ENCODE assay signal across 8 cellular contexts in the genomic region with DNA sequence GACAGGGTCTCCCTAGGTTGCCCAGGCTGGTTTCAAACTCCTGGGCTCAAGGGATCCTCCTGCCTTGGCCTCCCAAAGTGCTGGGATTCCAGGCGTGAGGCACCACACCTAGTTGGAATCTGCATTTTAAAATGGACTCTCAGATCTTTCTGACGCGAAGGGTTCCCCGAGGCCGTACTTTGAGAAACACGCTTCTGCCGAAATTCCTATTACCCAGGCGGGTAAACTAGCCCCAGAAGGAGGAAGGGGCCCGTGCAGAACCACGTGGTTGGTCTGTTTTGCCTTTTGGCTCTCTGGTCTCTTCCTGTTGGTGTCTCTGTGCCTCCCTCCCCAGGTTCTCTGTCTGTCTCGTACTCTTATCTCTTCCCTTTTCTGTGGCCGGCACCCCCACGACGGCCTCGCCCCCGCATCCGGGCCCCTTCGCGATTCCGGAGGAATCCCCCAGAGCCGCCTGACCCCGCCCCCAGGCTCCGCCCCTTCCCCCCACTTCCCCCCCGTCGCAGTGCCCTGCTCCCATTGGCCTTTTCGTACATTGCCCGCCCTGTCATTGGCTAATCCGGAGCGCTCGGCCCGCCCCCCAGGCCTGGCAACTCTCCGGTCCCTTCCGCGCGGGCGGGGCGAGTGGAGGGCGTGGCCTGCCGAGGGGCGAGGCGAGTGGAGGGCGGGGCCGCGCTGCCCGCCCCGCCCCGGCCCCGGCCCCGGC. TPM values are rescaled to one million over a fixed set of nuclear protein-coding genes. Genes with fewer than 3 reads are reported as not detected.
DNase-seq lines count a peak whose midpoint lies in the region; ATAC-seq, FAIRE-seq and TF ChIP-seq lines count a peak whose summit lies in the region.

A gene (plus strand): TSS at position 689 of the 703 bp plus-strand sequence. CDS start 12,354 bp downstream, outside the sequence.

- no peaks in the 10 kb centered on the region for H3K9me3 Mint-ChIP-seq in dendritic cell treated with granulocyte-macrophage colony-stimulating factor and Interleukin-4, amounts not matched to agents 40 ng/mL and 50 ng/mL, for 4 days

- peaks cover 15% of the 10 kb centered on the region for H3K36me3 Mint-ChIP-seq in dendritic cell treated with granulocyte-macrophage colony-stimulating factor and Interleukin-4, amounts not matched to agents 40 ng/mL and 50 ng/mL, for 4 days (ENCODE audit: low read depth)

- peak; percentile 81 for ATAC-seq in GM19372 (IDR thresholded peaks at IDR 0.05; ENCODE audit: low read depth, unreplicated experiment)
- ATAC-seq in HG03521 (IDR thresholded peaks at IDR 0.05; ENCODE audit: unreplicated experiment) = peak; percentile 87
- peak; percentile 53 for ATAC-seq in HepG2

- TF ChIP-seq RAD21 in HepG2 (CRISPR knock-in tag; IDR thresholded peaks at IDR 0.05) = no peak

- H3K27ac ChIP-seq in BLaER1 = peak within 1 kb of the TSS; percentile 86
- peak within 1 kb of the TSS; percentile 90 for H3K27ac ChIP-seq in HepG2 (ENCODE audit: extremely low read length, insufficient read depth, low read length)

- intact Hi-C loops in dendritic cell treated with granulocyte-macrophage colony-stimulating factor and Interleukin-4, amounts not matched to agents 40 ng/mL and 50 ng/mL, for 4 days (cut with micrococcal nuclease) = loop anchor here (2.0 kb wide), 1 partner anchor 28 kb away; no protein-coding TSS in a partner anchor
- intact Hi-C loops in HepG2 (cut with micrococcal nuclease; ENCODE audit: unreplicated experiment) = no loop called here

- BruUV-seq in HepG2 (replicated peaks; lab: Mats Ljungman, UMichigan) = no TSS peak

- H3K9ac ChIP-seq in BLaER1 (peak within 1 kb of the TSS; percentile 84), HepG2 (ENCODE audit: insufficient read depth, low read depth, low read length) (peak within 1 kb of the TSS; percentile 98)

- in situ Hi-C loops in HepG2 (cut with HindIII; ENCODE audit: extremely low pct_ligation_motif_present, low pct_unique_long_range_greater_than_20kb) = loop anchor here (5.0 kb wide), 1 partner anchor 62 kb away; no protein-coding TSS in a partner anchor

- WGBS in HepG2 (ENCODE audit: low lambda C conversion rate) = 1% methylated on average over 31 of the region's 49 CpGs

- H3K4me3 Mint-ChIP-seq in dendritic cell treated with granulocyte-macrophage colony-stimulating factor and Interleukin-4, amounts not matched to agents 40 ng/mL and 50 ng/mL, for 4 days = peak within 1 kb of the TSS; percentile 99

- H3K4me3 ChIP-seq in BLaER1 (peak within 1 kb of the TSS; percentile 89), HepG2 (replicated peaks in 1 of 3; ENCODE audit: insufficient read depth in 1 of 3, low read depth in 2 of 3, low read length in 3 of 3) (peak within 1 kb of the TSS; percentile 80 to 99 (median 98))

- H3K27me3 Mint-ChIP-seq in dendritic cell treated with granulocyte-macrophage colony-stimulating factor and Interleukin-4, amounts not matched to agents 40 ng/mL and 50 ng/mL, for 4 days = no peaks in the 10 kb centered on the region

- CTCF ChIA-PET in HepG2 (lab: Yijun Ruan, JAX; ENCODE audit: low intra/inter-chr PET ratio, low total read pairs) = no interaction called here

- H4K20me1 ChIP-seq in BLaER1 (no peaks in the 10 kb centered on the region), HepG2 (ENCODE audit: insufficient read depth, low read length) (peaks cover 9% of the 10 kb centered on the region; the same call in 1 of the 2 replicates)

- peak within 1 kb of the TSS; percentile 97 for H3K4me2 ChIP-seq in BLaER1
- peak within 1 kb of the TSS; percentile 88 for H3K4me2 ChIP-seq in HepG2 (ENCODE audit: low read depth, low read length)

- no peak within 1 kb of the TSS for H2AFZ ChIP-seq in HepG2 (ENCODE audit: low read length)

- TF ChIP-seq POLR2A in HepG2 (IDR thresholded peaks at IDR 0.05; ENCODE audit: insufficient read depth in 1 of 2, low read depth in 2 of 2, low read length in 2 of 2) = peak in 1 of 2 experiments; percentile 42; a peak in 1 of 4 replicates

- peak; percentile 15 for FAIRE-seq in HepG2 (lab: Jason Lieb, UNC)

- POLR2A ChIA-PET in HepG2 (lab: Yijun Ruan, JAX) = no interaction called here

- peaks cover 33% of the 10 kb centered on the region for H3K79me2 ChIP-seq in HepG2 (ENCODE audit: insufficient read depth, low read length)

- peaks cover 49% of the 10 kb centered on the region for H3K4me1 Mint-ChIP-seq in dendritic cell treated with granulocyte-macrophage colony-stimulating factor and Interleukin-4, amounts not matched to agents 40 ng/mL and 50 ng/mL, for 4 days (ENCODE audit: low read depth)

- H3K36me3 ChIP-seq in BLaER1 (peaks cover 9% of the 10 kb centered on the region; the same call in 1 of the 2 replicates), HepG2 (replicated peaks in 1 of 2; ENCODE audit: control insufficient read depth in 1 of 2, insufficient read depth in 2 of 2, low read length in 2 of 2) (no peaks in the 10 kb centered on the region)

- TF ChIP-seq CTCF in HepG2 (CRISPR knock-in tag; IDR thresholded peaks at IDR 0.05) = no peak

- H3K4me1 ChIP-seq in BLaER1 (peaks cover 80% of the 10 kb centered on the region), HepG2 (ENCODE audit: insufficient read depth, low read length) (peaks cover 50% of the 10 kb centered on the region)

- DNase-seq in NCI-H748 treated with DMSO at 0.1 percent for 48 hours (lab: John Stamatoyannopoulos, UW) (peak; percentile 80), HepG2 (ENCODE audit: low spot score) (peak; percentile 89)
- DNase-seq in activated CD4-positive, alpha-beta T cell treated with anti-CD3 and anti-CD28 coated beads, Interleukin-2, amount 50 U/mL, for 1 hour = peak; percentile 99
- DNase-seq in stimulated activated CD4-positive, alpha-beta T cell treated with anti-CD3 and anti-CD28 coated beads, Interleukin-2, amount 100 ng/mL, for 4 hours (ENCODE audit: low read depth) = peak; percentile 99

- H3K27ac Mint-ChIP-seq in dendritic cell treated with granulocyte-macrophage colony-stimulating factor and Interleukin-4, amounts not matched to agents 40 ng/mL and 50 ng/mL, for 4 days = peak within 1 kb of the TSS; percentile 96

- H3K27me3 ChIP-seq in BLaER1 = no peaks in the 10 kb centered on the region
- no peaks in the 10 kb centered on the region; a peak in 1 of 5 replicates for H3K27me3 ChIP-seq in HepG2 (ENCODE audit: control insufficient read depth in 1 of 2, insufficient read depth in 2 of 2, low read length in 2 of 2)

- TF ChIP-seq EP300 in HepG2 (IDR thresholded peaks at IDR 0.05; ENCODE audit: low read depth in 2 of 2, low read length in 2 of 2) (no peak), HepG2 (CRISPR knock-in tag; IDR thresholded peaks at IDR 0.05; ENCODE audit: borderline replicate concordance) (no peak)

- H3K9me3 ChIP-seq in BLaER1 (no peaks in the 10 kb centered on the region), HepG2 (ENCODE audit: low read length) (no peaks in the 10 kb centered on the region)

TF ChIP-seq in HepG2, 621 proteins besides CTCF, POLR2A, EP300 and RAD21 (continues in another document):
- TF ChIP-seq MYC (CRISPR knock-in tag; IDR thresholded peaks at IDR 0.05; ENCODE audit: borderline replicate concordance) (no peak), PAX8 (CRISPR knock-in tag; IDR thresholded peaks at IDR 0.05; ENCODE audit: borderline replicate concordance) (no peak), ZNF7 (CRISPR knock-in tag; IDR thresholded peaks at IDR 0.05) (peak; percentile 98), ZFP36 (IDR thresholded peaks at IDR 0.05; ENCODE audit: borderline replicate concordance, low read depth, low read length, partially characterized antibody) (peak; percentile 9), RORA (CRISPR knock-in tag; IDR thresholded peaks at IDR 0.05) (no peak), CREB1 (IDR thresholded peaks at IDR 0.05) (no peak), CREB1 (CRISPR knock-in tag; IDR thresholded peaks at IDR 0.05) (0 out of 2 replicates have a peak, but pooled peaks have one; percentile 34), ZNF331 (CRISPR knock-in tag; IDR thresholded peaks at IDR 0.05) (no peak), ZNF235 (CRISPR knock-in tag; IDR thresholded peaks at IDR 0.05; ENCODE audit: borderline replicate concordance) (0 out of 2 replicates have a peak, but pooled peaks have one; percentile 46), TCF7 (IDR thresholded peaks at IDR 0.05; ENCODE audit: low read depth) (no peak), ZNF549 (CRISPR knock-in tag; IDR thresholded peaks at IDR 0.05) (no peak), NR2F2 (IDR thresholded peaks at IDR 0.05; ENCODE audit: borderline replicate concordance, low read depth) (no peak)
- TF ChIP-seq, protein P1, sequence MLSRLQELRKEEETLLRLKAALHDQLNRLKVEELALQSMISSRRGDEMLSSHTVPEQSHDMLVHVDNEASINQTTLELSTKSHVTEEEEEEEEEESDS (CRISPR knock-in tag; IDR thresholded peaks at IDR 0.05; ENCODE audit: borderline replicate concordance) = no peak

RNA-seq across cellular contexts. Expression of the gene that starts here (rescaled TPM):
- total RNA-seq in HepG2 (2016; rRNA removed; fragmentation: Illumina TruSeq; extraction: Trizol) = 18.9 and 21.4 TPM in 2 replicates
- 5.7 and 6.2 TPM in 2 replicates for total RNA-seq in HepG2 (2016; cell fraction: cytosol; rRNA removed; fragmentation: Illumina TruSeq; extraction: Trizol; ENCODE audit: low read depth)
- 15.8 and 20.8 TPM in 2 replicates for total RNA-seq in HepG2 (2016; cell fraction: insoluble cytoplasmic fraction; rRNA removed; fragmentation: Illumina TruSeq; extraction: Trizol)
- total RNA-seq in HepG2 (2016; cell fraction: membrane; rRNA removed; fragmentation: Illumina TruSeq; extraction: Trizol) = 17.1 and 17.6 TPM in 2 replicates
- 9.7 and 12.6 TPM in 2 replicates for total RNA-seq in HepG2 (2016; cell fraction: nucleus; rRNA removed; fragmentation: Illumina TruSeq; extraction: Trizol)
- polyA plus RNA-seq in HepG2 (2011; rRNA removed) = 13.4 and 14.2 TPM in 2 replicates
- 16.1 and 16.8 TPM in 2 replicates for polyA plus RNA-seq in HepG2 (2011; cell fraction: cytosol; rRNA removed)
- polyA plus RNA-seq in HepG2 (2011; cell fraction: nucleus; rRNA removed) = 7.6 and 8.4 TPM in 2 replicates
- polyA plus RNA-seq in HepG2 (2012) = 11.6 and 15.1 TPM in 2 replicates
- polyA plus RNA-seq in HepG2 (2016; cell fraction: cytosol; fragmentation: Illumina TruSeq; extraction: Trizol; ENCODE audit: low read depth) = 5.3 and 5.7 TPM in 2 replicates
- polyA plus RNA-seq in HepG2 (2016; cell fraction: insoluble cytoplasmic fraction; fragmentation: Illumina TruSeq; extraction: Trizol; ENCODE audit: low read depth) = 20.0 and 23.7 TPM in 2 replicates
- 13.6 and 14.4 TPM in 2 replicates for polyA plus RNA-seq in HepG2 (2016; cell fraction: membrane; fragmentation: Illumina TruSeq; extraction: Trizol; ENCODE audit: low read depth)
- polyA plus RNA-seq in HepG2 (2016; cell fraction: nucleus; fragmentation: Illumina TruSeq; extraction: Trizol; ENCODE audit: insufficient read depth, low read depth) = 15.4 and 17.2 TPM in 2 replicates
- polyA minus RNA-seq in HepG2 (2011; rRNA and poly(A)+ RNA removed; ENCODE audit: low replicate concordance) = 2.7 and 20.5 TPM in 2 replicates
- polyA minus RNA-seq in HepG2 (2011; cell fraction: cytosol; rRNA and poly(A)+ RNA removed) = 10.1 and 10.4 TPM in 2 replicates
- 8.8 and 9.0 TPM in 2 replicates for polyA minus RNA-seq in HepG2 (2011; cell fraction: nucleus; rRNA and poly(A)+ RNA removed)

Comparison
In these comparisons a context has a peak if more than half of its experiments do, and no peak if none do; other contexts are left out.
1. Peak in every context shown above with its lines: DNase-seq, ATAC-seq, H3K4me3 ChIP-seq and H3K27ac ChIP-seq.